13 cellular contexts compared by ENCODE assay signal in genomic region chr18:74914052-74914591, GRCh38.
DNase-seq lines count a peak whose midpoint lies in the region; ATAC-seq, FAIRE-seq and TF ChIP-seq lines count a peak whose summit lies in the region.
"Had no signal": no experiment of that assay in that cellular context is flagged by ENCODE, and none has a peak within 500 bp of the region (broad histone marks: within the 10 kb centered on the region; RNA-seq: fewer than 3 reads in every experiment).

No MANE protein-coding gene starts in this region.

- FAIRE-seq in H1 (lab: Jason Lieb, UNC): no peak
- FAIRE-seq: GM12891 had no signal

- 0 out of 2 replicates have a peak overlapping the region, but pooled peaks have one; percentile 1 for H3K9ac ChIP-seq in HUES48 (ENCODE audit: low read depth, low read length)
- H3K9ac ChIP-seq in H1 (replicated peaks in 1 of 4; ENCODE audit: extremely low read depth in 1 of 4, low read depth in 3 of 4, low read length in 3 of 4): no peak overlapping the region
- H3K9ac ChIP-seq in parathyroid adenoma: no peak overlapping the region
- no peak overlapping the region for H3K9ac ChIP-seq in colonic mucosa (ENCODE audit: low read depth in 2 of 2, low read length in 2 of 2)
- H3K9ac ChIP-seq: KMS-11 had no signal

- no peak for TF ChIP-seq CTCF in H1 (IDR thresholded peaks at IDR 0.05; ENCODE audit: control extremely low read depth in 1 of 3, insufficient read depth in 1 of 3, low read depth in 1 of 3, low read length in 3 of 3)
- no peak for TF ChIP-seq CTCF in parathyroid adenoma (IDR thresholded peaks at IDR 0.05)
- no peak for TF ChIP-seq CTCF in colonic mucosa (IDR thresholded peaks at IDR 0.05)

- TF ChIP-seq RAD21 in H1 (IDR thresholded peaks at IDR 0.05 in 1 of 2, conservative IDR thresholded peaks at IDR 0.05 in 1 of 2; ENCODE audit: low read depth in 2 of 2, low read length in 2 of 2): no peak

- H3K27ac ChIP-seq in HUES48 (ENCODE audit: low read depth, low read length) (no peak overlapping the region), H1 (ENCODE audit: low read depth, low read length) (no peak overlapping the region), parathyroid adenoma (peak overlapping the region; percentile 69), colonic mucosa (no peak overlapping the region)
- H3K27ac ChIP-seq: 22Rv1, KMS-11 had no signal

- intact Hi-C loops in colonic mucosa (cut with DNase I): no loop called here

- H2AFZ ChIP-seq in H1 (ENCODE audit: low read length) (0 out of 2 replicates have a peak overlapping the region, but pooled peaks have one; percentile 63), parathyroid adenoma (peak overlapping the region; percentile 84)

- no peaks in the 10 kb centered on the region for H4K20me1 ChIP-seq in H1 (replicated peaks in 1 of 2; ENCODE audit: control insufficient read depth in 1 of 2, insufficient read depth in 2 of 2, low read length in 2 of 2)

- H3K36me3 ChIP-seq in HUES48 (ENCODE audit: control insufficient read depth, insufficient read depth, low read length) (no peaks in the 10 kb centered on the region), H1 (ENCODE audit: control insufficient read depth in 2 of 4, insufficient read depth in 4 of 4, low read length in 3 of 4) (no peaks in the 10 kb centered on the region), parathyroid adenoma (ENCODE audit: control insufficient read depth, insufficient read depth, low read length) (no peaks in the 10 kb centered on the region), colonic mucosa (no peaks in the 10 kb centered on the region)

- peak overlapping the region; percentile 51; the same call in 1 of the 2 replicates for H3K18ac ChIP-seq in H1 (ENCODE audit: extremely low read depth, low read length)

- DNase-seq in DMS153 (lab: John Stamatoyannopoulos, UW) (peak; percentile 32), H1 (ENCODE audit: low read depth in 1 of 2, low spot score in 2 of 2) (no peak), anterior cingulate cortex (lab: John Stamatoyannopoulos, UW) (no peak), colonic mucosa (no peak)
- DNase-seq: Caco-2; CD8-positive, alpha-beta memory T cell had no signal

- no peak for ATAC-seq in HG03439 (IDR thresholded peaks at IDR 0.05; ENCODE audit: unreplicated experiment)
- ATAC-seq: HCT116 had no signal

- H3K9me3 ChIP-seq in HUES48 (ENCODE audit: control insufficient read depth, insufficient read depth, low read length): no peaks in the 10 kb centered on the region
- H3K9me3 ChIP-seq in H1 (ENCODE audit: insufficient read depth in 2 of 2, low read depth in 1 of 2, low read length in 1 of 2): no peaks in the 10 kb centered on the region
- no peaks in the 10 kb centered on the region for H3K9me3 ChIP-seq in parathyroid adenoma (ENCODE audit: control insufficient read depth, low read length)
- H3K9me3 ChIP-seq in colonic mucosa: no peaks in the 10 kb centered on the region
- H3K9me3 ChIP-seq: Caco-2 had no signal

- H3K4me1 ChIP-seq in HUES48 (ENCODE audit: control insufficient read depth, insufficient read depth, low read length) (peaks cover 17% of the 10 kb centered on the region), H1 (replicated peaks in 1 of 4; ENCODE audit: control insufficient read depth in 3 of 4, insufficient read depth in 4 of 4, low read length in 3 of 4) (peaks cover 0 to 6% (median 0%) of the 10 kb centered on the region in 4 experiments; a peak in 2 of 7 replicates), parathyroid adenoma (peaks cover 5% of the 10 kb centered on the region), colonic mucosa (no peaks in the 10 kb centered on the region)
- H3K4me1 ChIP-seq: Caco-2 had no signal

- H2BK12ac ChIP-seq in H1 (ENCODE audit: low read depth, low read length): peak overlapping the region; percentile 44; the same call in 1 of the 2 replicates

- CTCF ChIA-PET in H1 (lab: Charles Lee; ENCODE audit: partially characterized antibody): interaction anchor here (0.6 to 1.5 kb wide), 2 partner anchors 12 to 212 kb away, joined by 3 to 4 read pairs; no protein-coding TSS in a partner anchor

- no peak overlapping the region for H3K4me2 ChIP-seq in H1 (ENCODE audit: insufficient read depth in 1 of 2, low read depth in 2 of 2, low read length in 2 of 2)
- H3K4me2 ChIP-seq in parathyroid adenoma (ENCODE audit: low read length): peak overlapping the region; percentile 13
- H3K4me2 ChIP-seq: KMS-11 had no signal

- peaks cover 10% of the 10 kb centered on the region; the same call in 1 of the 2 replicates for H3K23me2 ChIP-seq in H1 (ENCODE audit: low read depth, low read length)

- H2BK20ac ChIP-seq in H1 (ENCODE audit: low read length): no peak overlapping the region

- no peak overlapping the region for H4K91ac ChIP-seq in H1 (replicated peaks; ENCODE audit: insufficient read length, low read length)

- H3K23ac ChIP-seq in H1 (ENCODE audit: insufficient read length): no peak overlapping the region

- no peak overlapping the region for H3K14ac ChIP-seq in H1 (ENCODE audit: insufficient read length)

- no peak for TF ChIP-seq POLR2A in H1 (IDR thresholded peaks at IDR 0.05; ENCODE audit: control extremely low read depth in 1 of 2, low read depth in 2 of 2, low read length in 2 of 2)

- POLR2A ChIA-PET in H1 (lab: Charles Lee; ENCODE audit: partially characterized antibody): no interaction called here

- no peak overlapping the region for H3K56ac ChIP-seq in H1 (replicated peaks; ENCODE audit: insufficient read length, low read depth, low read length)

- no peak overlapping the region for H2BK120ac ChIP-seq in H1 (replicated peaks; ENCODE audit: low read depth, low read length)

- no peaks in the 10 kb centered on the region for H3K79me1 ChIP-seq in H1 (ENCODE audit: low read depth, low read length)

- H2AK5ac ChIP-seq in H1 (ENCODE audit: low read depth, low read length): no peak overlapping the region

- no peak overlapping the region for H3K4ac ChIP-seq in H1 (replicated peaks; ENCODE audit: insufficient read length, low read depth, low read length)

- 84% methylated on average over 17 of the region's 17 CpGs; no CpG with 5 or more reads in 1 of the 2 experiments for WGBS in H1 (ENCODE audit: extremely low coverage in 1 of 2, insufficient coverage in 1 of 2, insufficient read length in 1 of 2, insufficient replicate concordance in 2 of 2, low coverage in 1 of 2, low lambda C conversion rate in 2 of 2, missing lambda C conversion rate in 1 of 2), 2 experiments

- no peak for TF ChIP-seq EP300 in H1 (IDR thresholded peaks at IDR 0.05; ENCODE audit: borderline replicate concordance in 1 of 2, low read depth in 2 of 2, low read length in 2 of 2)

- H2BK15ac ChIP-seq in H1 (ENCODE audit: low read length): no peak overlapping the region

- no peaks in the 10 kb centered on the region for H3K27me3 ChIP-seq in HUES48 (ENCODE audit: control insufficient read depth, insufficient read depth, low read length)
- H3K27me3 ChIP-seq in H1 (replicated peaks in 1 of 4; ENCODE audit: control insufficient read depth in 3 of 4, extremely low read depth in 1 of 4, insufficient read depth in 3 of 4, low read length in 3 of 4): no peaks in the 10 kb centered on the region
- H3K27me3 ChIP-seq in parathyroid adenoma (ENCODE audit: control insufficient read depth, insufficient read depth, low read length): no peaks in the 10 kb centered on the region
- no peaks in the 10 kb centered on the region for H3K27me3 ChIP-seq in colonic mucosa

- H3K4me3 ChIP-seq in HUES48 (ENCODE audit: low read depth, low read length) (no peak overlapping the region), H1 (ENCODE audit: extremely low read depth in 1 of 4, insufficient read depth in 2 of 4, low read depth in 3 of 4, low read length in 4 of 4) (no peak overlapping the region), parathyroid adenoma (ENCODE audit: low read depth, low read length) (peak overlapping the region; percentile 20), colonic mucosa (no peak overlapping the region)

- H2BK5ac ChIP-seq in H1 (ENCODE audit: low read depth, low read length): no peak overlapping the region

- H4K8ac ChIP-seq in H1 (ENCODE audit: extremely low read depth, insufficient read depth, low read length): 0 out of 2 replicates have a peak overlapping the region, but pooled peaks have one; percentile 9

- no peak overlapping the region for H4K5ac ChIP-seq in H1 (ENCODE audit: insufficient read length, low read depth, low read length)

- H3K79me2 ChIP-seq in H1 (ENCODE audit: control insufficient read depth in 1 of 2, insufficient read depth in 2 of 2, low read length in 2 of 2) (no peaks in the 10 kb centered on the region), parathyroid adenoma (no peaks in the 10 kb centered on the region)

TF ChIP-seq in H1, 55 proteins besides CTCF, POLR2A, EP300 and RAD21:
- TF ChIP-seq FOSL1 (IDR thresholded peaks at IDR 0.05; ENCODE audit: insufficient read depth, low read depth, low read length) (no peak), TAF1 (IDR thresholded peaks at IDR 0.05; ENCODE audit: low read depth, low read length) (no peak), PHF8 (conservative IDR thresholded peaks at IDR 0.05; ENCODE audit: low read depth, low read length) (no peak), SP1 (IDR thresholded peaks at IDR 0.05; ENCODE audit: low read depth, low read length) (no peak), CBX8 (IDR thresholded peaks at IDR 0.05; ENCODE audit: borderline replicate concordance, low read depth, low read length) (no peak), KDM4A (IDR thresholded peaks at IDR 0.05; ENCODE audit: low read depth, low read length, severe bottlenecking) (no peak), USF2 (IDR thresholded peaks at IDR 0.05; ENCODE audit: low read length) (no peak)
